ENCODE assay signal across 8 cellular contexts in the genomic region with DNA sequence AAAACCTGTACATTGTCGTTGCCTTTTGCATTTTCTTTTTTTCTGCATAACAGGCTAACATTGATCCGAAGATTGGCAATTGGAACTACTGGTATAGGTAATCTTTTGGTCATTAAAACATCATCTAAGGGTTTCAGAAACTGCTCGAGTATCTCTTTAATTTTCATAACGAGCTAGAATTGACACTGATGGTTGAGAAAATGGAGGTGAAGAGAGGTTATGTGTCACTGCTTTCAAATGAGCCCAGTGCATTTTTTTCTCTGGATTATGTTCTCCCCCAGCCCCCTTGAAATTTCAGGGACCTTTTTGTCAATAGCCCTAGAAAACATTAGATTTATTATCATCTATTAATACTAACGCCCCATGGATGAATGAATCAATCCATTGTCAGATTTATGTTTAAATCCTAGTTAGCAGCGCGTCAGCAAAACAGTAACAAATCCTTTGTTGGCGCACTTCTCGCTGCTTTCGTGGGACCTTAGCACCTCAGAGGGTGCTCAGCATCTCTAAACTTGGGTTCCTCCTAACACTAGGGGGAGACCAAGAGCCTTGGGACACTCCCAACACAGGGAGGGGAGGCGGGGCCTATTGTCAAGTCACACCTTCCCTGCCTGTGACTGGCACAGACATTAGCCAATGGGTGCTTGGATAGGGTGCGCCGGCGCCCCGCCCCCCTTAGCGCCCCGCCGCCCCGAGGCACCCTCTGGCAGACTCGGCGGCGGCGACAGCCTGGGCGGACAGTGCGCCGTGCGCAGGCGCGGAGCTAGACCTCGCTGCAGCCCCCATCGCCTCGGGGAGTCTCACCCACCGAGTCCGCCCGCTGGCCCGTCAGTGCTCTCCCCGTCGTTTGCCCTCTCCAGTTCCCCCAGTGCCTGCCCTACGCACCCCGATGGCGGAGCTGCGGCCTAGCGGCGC.
DNase-seq lines count a peak whose midpoint lies in the region; ATAC-seq lines count a peak whose summit lies in the region.

TSS of gene SUFU (plus strand) at position 709 of the 915 bp plus-strand sequence. CDS start at position 890, 181 bp downstream.

- peak within 1 kb of the TSS; percentile 88 for H3K4me2 ChIP-seq in BLaER1

- peak; percentile 89 for DNase-seq in GM19238 (ENCODE audit: insufficient read length, low spot score)
- DNase-seq in NCI-H510A treated with DMSO at 0.1 percent for 48 hours (lab: John Stamatoyannopoulos, UW) = peak; percentile 97
- peak; percentile 97 to 100 for DNase-seq in activated CD4-positive, alpha-beta T cell treated with anti-CD3 and anti-CD28 coated beads for 24 hours (ENCODE audit: low read depth in 2 of 2)
- peak; percentile 96 to 99 for DNase-seq in stimulated activated CD4-positive, alpha-beta T cell treated with anti-CD3 and anti-CD28 coated beads, Interleukin-1b, Interleukin-23, amount 100 ng/mL, for 4 hours (ENCODE audit: low read depth in 2 of 2)

- peak within 1 kb of the TSS; percentile 90 for H3K9ac ChIP-seq in BLaER1

- peaks cover 65% of the 10 kb centered on the region for H3K4me1 ChIP-seq in BLaER1

- peaks cover 77% of the 10 kb centered on the region for H4K20me1 ChIP-seq in BLaER1

- peak within 1 kb of the TSS; percentile 82 for H3K4me3 ChIP-seq in BLaER1

- no peaks in the 10 kb centered on the region for H3K27me3 ChIP-seq in BLaER1
- no peaks in the 10 kb centered on the region for H3K27me3 ChIP-seq in layer of hippocampus (ENCODE audit: control insufficient read depth, insufficient read depth, low read length)

- H3K27ac ChIP-seq in BLaER1 (peak within 1 kb of the TSS; percentile 82), cingulate gyrus (ENCODE audit: low read depth, low read length) (peak within 1 kb of the TSS; percentile 91), layer of hippocampus (ENCODE audit: low read depth, low read length) (peak within 1 kb of the TSS; percentile 94)

- H3K36me3 ChIP-seq in BLaER1 = peaks cover under 1% of the 10 kb centered on the region

- peak; percentile 57 for ATAC-seq in HG03442 (IDR thresholded peaks at IDR 0.05; ENCODE audit: unreplicated experiment)

- H3K9me3 ChIP-seq in BLaER1 = no peaks in the 10 kb centered on the region

Comparison
In these comparisons a context has a peak if more than half of its experiments do, and no peak if none do; other contexts are left out.
1. Peak in every context shown above with its lines: DNase-seq, ATAC-seq, H3K4me3 ChIP-seq and H3K27ac ChIP-seq.